ENCODE assay signal across 1 cellular context in the genomic region with DNA sequence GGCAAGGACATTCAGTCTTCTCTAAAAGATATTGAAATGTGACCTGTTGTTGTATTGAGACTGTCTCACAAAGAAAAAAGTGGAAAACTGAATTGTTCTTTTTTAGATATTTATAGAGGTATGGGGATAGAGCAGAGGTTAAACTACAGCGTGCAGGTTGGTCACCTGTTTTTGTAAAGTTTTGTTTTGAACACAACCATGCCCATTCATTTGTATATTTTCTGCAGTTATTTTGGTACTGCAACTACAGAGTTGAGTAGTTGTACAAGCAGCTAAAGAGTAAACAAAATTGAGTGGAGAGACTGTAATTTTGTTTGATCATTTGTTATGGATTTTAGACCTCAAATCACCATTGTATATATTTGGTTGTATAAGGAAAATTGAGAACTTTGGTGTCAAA.
A peak's percentile ranks its signal among the peaks of the same experiment; 100 is the strongest.
TF ChIP-seq lines count a peak whose summit lies in the region.

No MANE protein-coding gene starts in this region.

TF ChIP-seq in GM12878, 131 proteins besides CTCF, POLR2A, EP300 and RAD21 (continues in another document):
- no peak for TF ChIP-seq RCOR1 (conservative IDR thresholded peaks at IDR 0.05; ENCODE audit: low read depth, low read length)
- TF ChIP-seq, protein P1, sequence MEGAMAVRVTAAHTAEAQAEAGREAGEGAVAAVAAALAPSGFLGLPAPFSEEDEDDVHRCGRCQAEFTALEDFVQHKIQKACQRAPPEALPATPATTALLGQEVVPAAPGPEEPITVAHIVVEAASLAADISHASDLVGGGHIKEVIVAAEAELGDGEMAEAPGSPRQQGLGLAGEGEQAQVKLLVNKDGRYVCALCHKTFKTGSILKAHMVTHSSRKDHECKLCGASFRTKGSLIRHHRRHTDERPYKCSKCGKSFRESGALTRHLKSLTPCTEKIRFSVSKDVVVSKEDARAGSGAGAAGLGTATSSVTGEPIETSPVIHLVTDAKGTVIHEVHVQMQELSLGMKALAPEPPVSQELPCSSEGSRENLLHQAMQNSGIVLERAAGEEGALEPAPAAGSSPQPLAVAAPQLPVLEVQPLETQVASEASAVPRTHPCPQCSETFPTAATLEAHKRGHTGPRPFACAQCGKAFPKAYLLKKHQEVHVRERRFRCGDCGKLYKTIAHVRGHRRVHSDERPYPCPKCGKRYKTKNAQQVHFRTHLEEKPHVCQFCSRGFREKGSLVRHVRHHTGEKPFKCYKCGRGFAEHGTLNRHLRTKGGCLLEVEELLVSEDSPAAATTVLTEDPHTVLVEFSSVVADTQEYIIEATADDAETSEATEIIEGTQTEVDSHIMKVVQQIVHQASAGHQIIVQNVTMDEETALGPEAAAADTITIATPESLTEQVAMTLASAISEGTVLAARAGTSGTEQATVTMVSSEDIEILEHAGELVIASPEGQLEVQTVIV (IDR thresholded peaks at IDR 0.05; ENCODE audit: borderline replicate concordance, partially characterized antibody) = no peak
- TF ChIP-seq IKZF2 (IDR thresholded peaks at IDR 0.05) = peak in 1 of 2 experiments; percentile 46; a peak in 2 of 4 replicates
- peak; percentile 53; the same call in 1 of the 2 replicates for TF ChIP-seq TCF7 (IDR thresholded peaks at IDR 0.05; ENCODE audit: borderline replicate concordance)
- TF ChIP-seq, protein P2, sequence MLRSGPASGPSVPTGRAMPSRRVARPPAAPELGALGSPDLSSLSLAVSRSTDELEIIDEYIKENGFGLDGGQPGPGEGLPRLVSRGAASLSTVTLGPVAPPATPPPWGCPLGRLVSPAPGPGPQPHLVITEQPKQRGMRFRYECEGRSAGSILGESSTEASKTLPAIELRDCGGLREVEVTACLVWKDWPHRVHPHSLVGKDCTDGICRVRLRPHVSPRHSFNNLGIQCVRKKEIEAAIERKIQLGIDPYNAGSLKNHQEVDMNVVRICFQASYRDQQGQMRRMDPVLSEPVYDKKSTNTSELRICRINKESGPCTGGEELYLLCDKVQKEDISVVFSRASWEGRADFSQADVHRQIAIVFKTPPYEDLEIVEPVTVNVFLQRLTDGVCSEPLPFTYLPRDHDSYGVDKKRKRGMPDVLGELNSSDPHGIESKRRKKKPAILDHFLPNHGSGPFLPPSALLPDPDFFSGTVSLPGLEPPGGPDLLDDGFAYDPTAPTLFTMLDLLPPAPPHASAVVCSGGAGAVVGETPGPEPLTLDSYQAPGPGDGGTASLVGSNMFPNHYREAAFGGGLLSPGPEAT (IDR thresholded peaks at IDR 0.05; ENCODE audit: low read depth) = 0 out of 2 replicates have a peak, but pooled peaks have one; percentile 32
- peak; percentile 61; the same call in 1 of the 2 replicates for TF ChIP-seq BCL11A (IDR thresholded peaks at IDR 0.05; ENCODE audit: low read depth, low read length)
- 0 out of 2 replicates have a peak, but pooled peaks have one; percentile 30 for TF ChIP-seq MTA2 (IDR thresholded peaks at IDR 0.05; ENCODE audit: low read depth)
- no peak for TF ChIP-seq KAT2A (conservative IDR thresholded peaks at IDR 0.05; ENCODE audit: control insufficient read depth, low read depth, low read length)
- TF ChIP-seq ZBTB40 (IDR thresholded peaks at IDR 0.05; ENCODE audit: borderline replicate concordance) = peak; percentile 93
- TF ChIP-seq ASH2L (IDR thresholded peaks at IDR 0.05; ENCODE audit: borderline replicate concordance, low read depth) = no peak
- peak; percentile 99 for TF ChIP-seq MEF2A (IDR thresholded peaks at IDR 0.05; ENCODE audit: insufficient read depth, low read depth, low read length)
- peak; percentile 65 for TF ChIP-seq BCL3 (IDR thresholded peaks at IDR 0.05; ENCODE audit: borderline replicate concordance, insufficient read depth, low read depth, low read length, poor library complexity, severe bottlenecking)
- no peak for TF ChIP-seq SIN3A (IDR thresholded peaks at IDR 0.05; ENCODE audit: low read depth, low read length)
- peak; percentile 94 for TF ChIP-seq NFIC (IDR thresholded peaks at IDR 0.05; ENCODE audit: low read depth, low read length)
- peak; percentile 84 for TF ChIP-seq MEF2B (IDR thresholded peaks at IDR 0.05; ENCODE audit: partially characterized antibody, poor library complexity, severe bottlenecking)
- peak; percentile 94 for TF ChIP-seq FOXM1 (IDR thresholded peaks at IDR 0.05; ENCODE audit: low read depth, low read length)
- peak; percentile 80 for TF ChIP-seq SKIL (IDR thresholded peaks at IDR 0.05; ENCODE audit: low read depth, poor library complexity, severe bottlenecking)
- peak; percentile 84 for TF ChIP-seq RUNX3 (IDR thresholded peaks at IDR 0.05; ENCODE audit: low read length)
- 0 out of 4 replicates have a peak, but pooled peaks of 1 of the 2 experiments have one; percentile 21 for TF ChIP-seq SRF (IDR thresholded peaks at IDR 0.05; ENCODE audit: low read depth in 2 of 2, low read length in 2 of 2)
- peak; percentile 64; the same call in 1 of the 2 replicates for TF ChIP-seq TBL1XR1 (IDR thresholded peaks at IDR 0.05; ENCODE audit: low read depth, low read length)
- peak; percentile 17; the same call in 1 of the 3 replicates for TF ChIP-seq POU2F2 (IDR thresholded peaks at IDR 0.05; ENCODE audit: borderline replicate concordance, low read depth, low read length)
- 0 out of 2 replicates have a peak, but pooled peaks have one; percentile 18 for TF ChIP-seq ZNF687 (IDR thresholded peaks at IDR 0.05)
- peak in 1 of 2 experiments; percentile 53; a peak in 1 of 4 replicates for TF ChIP-seq BHLHE40 (IDR thresholded peaks at IDR 0.05; ENCODE audit: borderline replicate concordance in 1 of 2, low read depth in 2 of 2, low read length in 1 of 2)
- TF ChIP-seq CREM (IDR thresholded peaks at IDR 0.05; ENCODE audit: low read depth) = peak; percentile 73
- peak; percentile 88; the same call in 1 of the 2 replicates for TF ChIP-seq MTA3 (IDR thresholded peaks at IDR 0.05; ENCODE audit: borderline replicate concordance, low read length)
- TF ChIP-seq CHD4 (IDR thresholded peaks at IDR 0.05) = no peak
- 0 out of 2 replicates have a peak, but pooled peaks have one; percentile 38 for TF ChIP-seq TCF3 (IDR thresholded peaks at IDR 0.05; ENCODE audit: borderline replicate concordance, insufficient read depth, low read depth, low read length)
- TF ChIP-seq TCF12 (IDR thresholded peaks at IDR 0.05; ENCODE audit: low read depth, low read length) = no peak
- TF ChIP-seq CHD2 (IDR thresholded peaks at IDR 0.05; ENCODE audit: borderline replicate concordance, low read depth, low read length) = 0 out of 2 replicates have a peak, but pooled peaks have one; percentile 30
- no peak for TF ChIP-seq ATF3 (IDR thresholded peaks at IDR 0.05; ENCODE audit: borderline replicate concordance, extremely low read depth, low read depth, low read length)
- 0 out of 4 replicates have a peak, but pooled peaks of 1 of the 2 experiments have one; percentile 14 for TF ChIP-seq ETV6 (conservative IDR thresholded peaks at IDR 0.05 in 1 of 2, IDR thresholded peaks at IDR 0.05 in 1 of 2; ENCODE audit: borderline replicate concordance in 1 of 2, low read depth in 1 of 2)
- TF ChIP-seq, protein P3, sequence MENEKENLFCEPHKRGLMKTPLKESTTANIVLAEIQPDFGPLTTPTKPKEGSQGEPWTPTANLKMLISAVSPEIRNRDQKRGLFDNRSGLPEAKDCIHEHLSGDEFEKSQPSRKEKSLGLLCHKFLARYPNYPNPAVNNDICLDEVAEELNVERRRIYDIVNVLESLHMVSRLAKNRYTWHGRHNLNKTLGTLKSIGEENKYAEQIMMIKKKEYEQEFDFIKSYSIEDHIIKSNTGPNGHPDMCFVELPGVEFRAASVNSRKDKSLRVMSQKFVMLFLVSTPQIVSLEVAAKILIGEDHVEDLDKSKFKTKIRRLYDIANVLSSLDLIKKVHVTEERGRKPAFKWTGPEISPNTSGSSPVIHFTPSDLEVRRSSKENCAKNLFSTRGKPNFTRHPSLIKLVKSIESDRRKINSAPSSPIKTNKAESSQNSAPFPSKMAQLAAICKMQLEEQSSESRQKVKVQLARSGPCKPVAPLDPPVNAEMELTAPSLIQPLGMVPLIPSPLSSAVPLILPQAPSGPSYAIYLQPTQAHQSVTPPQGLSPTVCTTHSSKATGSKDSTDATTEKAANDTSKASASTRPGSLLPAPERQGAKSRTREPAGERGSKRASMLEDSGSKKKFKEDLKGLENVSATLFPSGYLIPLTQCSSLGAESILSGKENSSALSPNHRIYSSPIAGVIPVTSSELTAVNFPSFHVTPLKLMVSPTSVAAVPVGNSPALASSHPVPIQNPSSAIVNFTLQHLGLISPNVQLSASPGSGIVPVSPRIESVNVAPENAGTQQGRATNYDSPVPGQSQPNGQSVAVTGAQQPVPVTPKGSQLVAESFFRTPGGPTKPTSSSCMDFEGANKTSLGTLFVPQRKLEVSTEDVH (IDR thresholded peaks at IDR 0.05; ENCODE audit: low read depth, partially characterized antibody) = peak; percentile 18
- 0 out of 2 replicates have a peak, but pooled peaks have one; percentile 28 for TF ChIP-seq CREB1 (IDR thresholded peaks at IDR 0.05; ENCODE audit: low read depth)
- TF ChIP-seq GABPA (IDR thresholded peaks at IDR 0.05; ENCODE audit: low read depth) = peak; percentile 42; the same call in 1 of the 2 replicates
- TF ChIP-seq STAT1 (conservative IDR thresholded peaks at IDR 0.05) = no peak
- peak; percentile 74; the same call in 1 of the 2 replicates for TF ChIP-seq PML (IDR thresholded peaks at IDR 0.05; ENCODE audit: low read length)
